In the genomic region with DNA sequence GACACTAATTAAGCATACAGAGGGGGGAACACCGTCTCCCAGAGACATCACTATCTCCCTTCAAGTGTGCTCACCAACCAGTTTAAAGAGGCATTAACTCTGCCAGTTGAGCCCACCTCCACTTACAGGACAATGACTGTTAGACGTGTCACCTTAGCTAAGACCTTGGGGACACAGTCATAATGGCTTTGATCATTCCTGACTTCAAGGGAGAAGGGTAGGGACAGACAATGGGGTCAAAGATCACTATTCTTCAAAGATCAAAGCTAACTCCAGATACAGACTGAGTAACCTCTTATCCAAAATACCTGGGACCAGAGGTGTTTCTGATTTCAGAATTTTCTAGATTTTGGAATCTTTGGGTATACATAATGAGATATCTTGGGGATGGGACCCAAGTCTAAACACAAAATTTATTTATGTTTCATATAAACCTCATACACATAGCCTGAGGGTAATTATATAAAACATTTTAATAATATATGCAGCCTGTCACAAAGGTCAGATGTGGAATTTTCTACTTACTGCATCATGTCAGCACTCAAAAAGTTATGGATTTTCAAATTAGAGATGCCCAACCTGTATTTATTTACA, we compare ENCODE assay signal across 23 cellular contexts.
A peak's percentile ranks its signal among the peaks of the same experiment; 100 is the strongest.
DNase-seq lines count a peak whose midpoint lies in the region; ATAC-seq and TF ChIP-seq lines count a peak whose summit lies in the region.
"Had no signal": no experiment of that assay in that cellular context is flagged by ENCODE, and none has a peak within 500 bp of the region (broad histone marks: within the 10 kb centered on the region; RNA-seq: fewer than 3 reads in every experiment).

No MANE protein-coding gene starts in this region.

- no peak for TF ChIP-seq CTCF in endodermal cell (conservative IDR thresholded peaks at IDR 0.05)
- no peak for TF ChIP-seq CTCF in ovary (IDR thresholded peaks at IDR 0.05)

- no peak overlapping the region for H3K4me3 Mint-ChIP-seq in endodermal cell
- H3K4me3 Mint-ChIP-seq in stimulated activated effector memory CD8-positive, alpha-beta T cell treated with anti-CD3 and anti-CD28 coated beads, Interleukin-12 subunit alpha, Interleukin-12 subunit beta, amount 100 ng/mL, for 72 hours: no peak overlapping the region
- H3K4me3 Mint-ChIP-seq: naive thymus-derived CD8-positive, alpha-beta T cell; stimulated activated naive CD8-positive, alpha-beta T cell treated with anti-CD3 and anti-CD28 coated beads, Interleukin-15, Interleukin-2, amounts not matched to agents 100 ng/mL and 50 ng/mL, for 24 hours; type B pancreatic cell had no signal

- H3K36me3 ChIP-seq in HUES48 (ENCODE audit: control insufficient read depth, insufficient read depth, low read length) (no peaks in the 10 kb centered on the region), endodermal cell (ENCODE audit: control insufficient read depth, insufficient read depth, low read length) (peaks cover 8% of the 10 kb centered on the region), skeletal muscle satellite cell (ENCODE audit: insufficient read depth, low read length) (no peaks in the 10 kb centered on the region), ovary (no peaks in the 10 kb centered on the region)
- H3K36me3 ChIP-seq: pancreas had no signal

- 28% methylated on average over 2 of the region's 2 CpGs; no CpG with 5 or more reads in 1 of the 2 experiments for WGBS in endodermal cell (ENCODE audit: insufficient coverage in 1 of 2, insufficient read length in 1 of 2), 2 experiments
- WGBS in ovary, 3 donors: 34 to 56% (median 43%) methylated on average over 2 of the region's 2 CpGs

- ATAC-seq in stimulated activated effector memory CD8-positive, alpha-beta T cell treated with anti-CD3 and anti-CD28 coated beads, Interleukin-12 subunit alpha, Interleukin-12 subunit beta, amount 100 ng/mL, for 72 hours: no peak
- ATAC-seq: naive thymus-derived CD8-positive, alpha-beta T cell had no signal

- H3K27me3 ChIP-seq in HUES48 (ENCODE audit: control insufficient read depth, insufficient read depth, low read length) (no peaks in the 10 kb centered on the region), endodermal cell (ENCODE audit: control insufficient read depth, insufficient read depth, low read length, poor library complexity, severe bottlenecking) (no peaks in the 10 kb centered on the region), skeletal muscle satellite cell (ENCODE audit: control insufficient read depth, insufficient read depth, low read length) (no peaks in the 10 kb centered on the region), ovary (no peaks in the 10 kb centered on the region)
- H3K27me3 ChIP-seq: BLaER1, dorsolateral prefrontal cortex, pancreas had no signal

- H3K27ac ChIP-seq in HUES48 (ENCODE audit: low read depth, low read length): peak overlapping the region; percentile 75
- H3K27ac ChIP-seq in endodermal cell (ENCODE audit: low read depth, low read length): peak overlapping the region; percentile 11
- no peak overlapping the region for H3K27ac ChIP-seq in ovary

- TF ChIP-seq EP300 in ovary (IDR thresholded peaks at IDR 0.05): no peak

- H3K4me3 ChIP-seq in HUES48 (ENCODE audit: low read depth, low read length) (no peak overlapping the region), endodermal cell (ENCODE audit: low read length) (peak overlapping the region; percentile 58), skeletal muscle satellite cell (ENCODE audit: low read length) (no peak overlapping the region), ovary (no peak overlapping the region)
- H3K4me3 ChIP-seq: BLaER1, dorsolateral prefrontal cortex, pancreas had no signal

- H3K9ac ChIP-seq in HUES48 (ENCODE audit: low read depth, low read length): no peak overlapping the region
- H3K9ac ChIP-seq in endodermal cell (ENCODE audit: extremely low read depth, low read length, poor library complexity, severe bottlenecking): peak overlapping the region; percentile 28
- H3K9ac ChIP-seq in skeletal muscle satellite cell (ENCODE audit: low read depth, low read length): no peak overlapping the region
- H3K9ac ChIP-seq: BLaER1 had no signal

- peaks cover 68% of the 10 kb centered on the region for H3K4me1 Mint-ChIP-seq in endodermal cell
- no peaks in the 10 kb centered on the region for H3K4me1 Mint-ChIP-seq in stimulated activated effector memory CD8-positive, alpha-beta T cell treated with anti-CD3 and anti-CD28 coated beads, Interleukin-12 subunit alpha, Interleukin-12 subunit beta, amount 100 ng/mL, for 72 hours

- TF ChIP-seq POLR2A in ovary (IDR thresholded peaks at IDR 0.05): no peak

- peak overlapping the region; percentile 8 for H3K4me2 ChIP-seq in skeletal muscle satellite cell (ENCODE audit: low read length)

- peak; percentile 19 for DNase-seq in NCI-H510A (lab: John Stamatoyannopoulos, UW)
- DNase-seq in NCI-H510A treated with DMSO at 0.1 percent for 48 hours (lab: John Stamatoyannopoulos, UW): no peak
- DNase-seq in endodermal cell: peak; percentile 65
- no peak for DNase-seq in stimulated activated effector memory CD8-positive, alpha-beta T cell treated with anti-CD3 and anti-CD28 coated beads, Interleukin-12 subunit alpha, Interleukin-12 subunit beta, amount 100 ng/mL, for 72 hours (ENCODE audit: low spot score in 2 of 2)
- DNase-seq in T-helper 2 cell: no peak
- DNase-seq in ovary: no peak
- DNase-seq: activated CD4-positive, alpha-beta T cell treated with anti-CD3 and anti-CD28 coated beads, Interleukin-2, amount 50 U/mL, for 48 hours; amygdala; caudate nucleus; dorsolateral prefrontal cortex; hippocampal formation; mammary epithelial cell; MM.1S; naive thymus-derived CD8-positive, alpha-beta T cell; NCI-H748 treated with DMSO at 0.1 percent for 48 hours; pancreas; SHP77 treated with DMSO at 0.1 percent for 48 hours; stimulated activated CD4-positive, alpha-beta T cell treated with anti-CD3 and anti-CD28 coated beads, Interleukin-2, amount 100 ng/mL, for 24 hours had no signal

- H3K9me3 ChIP-seq in HUES48 (ENCODE audit: control insufficient read depth, insufficient read depth, low read length) (no peaks in the 10 kb centered on the region), endodermal cell (ENCODE audit: control insufficient read depth, low read length) (no peaks in the 10 kb centered on the region), skeletal muscle satellite cell (replicated peaks; ENCODE audit: low read length) (no peaks in the 10 kb centered on the region), ovary (no peaks in the 10 kb centered on the region)
- H3K9me3 ChIP-seq: BLaER1, pancreas had no signal

- peaks cover 4% of the 10 kb centered on the region for H3K36me3 Mint-ChIP-seq in endodermal cell (ENCODE audit: low read depth)
- no peaks in the 10 kb centered on the region for H3K36me3 Mint-ChIP-seq in stimulated activated effector memory CD8-positive, alpha-beta T cell treated with anti-CD3 and anti-CD28 coated beads, Interleukin-12 subunit alpha, Interleukin-12 subunit beta, amount 100 ng/mL, for 72 hours
- H3K36me3 Mint-ChIP-seq: naive thymus-derived CD8-positive, alpha-beta T cell; type B pancreatic cell had no signal

- H3K4me1 ChIP-seq in HUES48 (ENCODE audit: control insufficient read depth, insufficient read depth, low read length) (peaks cover 20% of the 10 kb centered on the region; the same call in 1 of the 2 replicates), endodermal cell (ENCODE audit: control insufficient read depth, insufficient read depth, low read length) (peaks cover 16% of the 10 kb centered on the region), skeletal muscle satellite cell (ENCODE audit: control insufficient read depth, insufficient read depth, low read length) (peaks cover 13% of the 10 kb centered on the region), ovary (ENCODE audit: insufficient read depth) (peaks cover 14% of the 10 kb centered on the region)

- no peaks in the 10 kb centered on the region for H3K9me3 Mint-ChIP-seq in endodermal cell
- H3K9me3 Mint-ChIP-seq in stimulated activated effector memory CD8-positive, alpha-beta T cell treated with anti-CD3 and anti-CD28 coated beads, Interleukin-12 subunit alpha, Interleukin-12 subunit beta, amount 100 ng/mL, for 72 hours: no peaks in the 10 kb centered on the region
- H3K9me3 Mint-ChIP-seq: naive thymus-derived CD8-positive, alpha-beta T cell; stimulated activated naive CD8-positive, alpha-beta T cell treated with anti-CD3 and anti-CD28 coated beads, Interleukin-15, Interleukin-2, amounts not matched to agents 100 ng/mL and 50 ng/mL, for 24 hours; type B pancreatic cell had no signal

- H3K27me3 Mint-ChIP-seq in endodermal cell (ENCODE audit: insufficient read depth): no peaks in the 10 kb centered on the region
- H3K27me3 Mint-ChIP-seq: naive thymus-derived CD8-positive, alpha-beta T cell; stimulated activated naive CD8-positive, alpha-beta T cell treated with anti-CD3 and anti-CD28 coated beads, Interleukin-15, Interleukin-2, amounts not matched to agents 100 ng/mL and 50 ng/mL, for 24 hours; type B pancreatic cell had no signal

- peak overlapping the region; percentile 94 for H3K27ac Mint-ChIP-seq in endodermal cell
- H3K27ac Mint-ChIP-seq in stimulated activated effector memory CD8-positive, alpha-beta T cell treated with anti-CD3 and anti-CD28 coated beads, Interleukin-12 subunit alpha, Interleukin-12 subunit beta, amount 100 ng/mL, for 72 hours: no peak overlapping the region

- intact Hi-C loops in ovary (cut with DNase I): loop anchor here (5.0 to 10.0 kb wide), 6 partner anchors 101 to 163 kb away; no protein-coding TSS in a partner anchor

Comparison
In these comparisons a context has a peak if more than half of its experiments do, and no peak if none do; other contexts are left out.
1. DNase-seq: peak in NCI-H510A (single experiment) and endodermal cell (single experiment); none in NCI-H510A treated with DMSO at 0.1 percent for 48 hours (single experiment), stimulated activated effector memory CD8-positive, alpha-beta T cell treated with anti-CD3 and anti-CD28 coated beads, Interleukin-12 subunit alpha, Interleukin-12 subunit beta, amount 100 ng/mL, for 72 hours (0 of 2), T-helper 2 cell (0 of 5) and ovary (0 of 5).
2. H3K27ac ChIP-seq: peak in HUES48 (single experiment) and endodermal cell (single experiment); none in ovary (0 of 2).